33 cellular contexts compared by ENCODE assay signal in the genomic region with DNA sequence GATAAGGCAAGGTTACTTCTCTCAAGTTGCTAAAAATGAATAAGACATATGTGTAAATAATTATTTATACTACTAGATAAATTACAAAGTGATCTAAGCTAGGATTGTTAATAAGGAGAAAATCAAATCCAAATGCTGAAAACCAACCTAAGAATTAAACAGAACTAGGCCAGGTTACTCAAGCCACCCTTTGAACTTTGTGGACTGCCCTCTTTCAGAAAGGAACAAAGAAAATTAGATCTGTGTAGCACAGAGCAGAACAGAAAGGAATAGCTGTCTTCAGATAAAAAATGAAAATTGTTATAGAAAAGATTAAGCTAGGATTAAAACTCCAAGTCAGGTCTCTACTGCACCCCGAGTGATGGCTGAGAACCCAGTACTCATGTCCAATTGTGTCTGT.
"Had no signal": no experiment of that assay in that cellular context is flagged by ENCODE, and none has a peak within 500 bp of the region (broad histone marks: within the 10 kb centered on the region; RNA-seq: fewer than 3 reads in every experiment).

No MANE protein-coding gene starts in this region.

- H3K9me3 ChIP-seq: adrenal gland, body of pancreas, breast epithelium had no signal

- ATAC-seq: activated CD8-positive, alpha-beta T cell treated with anti-CD3 and anti-CD28 coated beads for 36 hours; activated naive CD4-positive, alpha-beta T cell treated with anti-CD3 and anti-CD28 coated beads, Interleukin-2, amount 50 U/mL, for 72 hours; activated T-cell treated with anti-CD3 and anti-CD28 coated beads, Interleukin-2, amount 50 U/mL, for 4 hours; activated T-cell treated with anti-CD3 and anti-CD28 coated beads, Interleukin-2, amount 50 U/mL, for 72 hours; activated T-helper 17 cell treated with anti-CD3 and anti-CD28 coated beads, Interleukin-2, amount 50 U/mL, for 72 hours; body of pancreas had no signal

- H3K4me1 ChIP-seq: adrenal gland, body of pancreas, breast epithelium had no signal

- DNase-seq: activated B cell treated with CpG ODN at 0.5 μM for 24 hours; activated CD4-positive, alpha-beta memory T cell treated with anti-CD3 and anti-CD28 coated beads for 36 hours; activated CD4-positive, alpha-beta T cell treated with anti-CD3 and anti-CD28 coated beads for 4 hours; activated CD4-positive, alpha-beta T cell treated with anti-CD3 and anti-CD28 coated beads, Interleukin-2, amount 10 ng/mL, durations not matched to agents 24 days and 14 days; activated CD4-positive, alpha-beta T cell treated with anti-CD3 and anti-CD28 coated beads, Interleukin-2, amount 50 U/mL, for 1 hour; activated CD4-positive, alpha-beta T cell treated with anti-CD3 and anti-CD28 coated beads, Interleukin-2, amount 50 U/mL, for 4 hours; activated CD4-positive, CD25-positive, alpha-beta regulatory T cell treated with anti-CD3 and anti-CD28 coated beads, Interleukin-2, amount 50 U/mL, for 72 hours; activated CD8-positive, alpha-beta memory T cell treated with anti-CD3 and anti-CD28 coated beads, Interleukin-2, amount 50 U/mL, for 4 hours; activated CD8-positive, alpha-beta T cell treated with anti-CD3 and anti-CD28 coated beads for 36 hours; activated effector memory CD4-positive, alpha-beta T cell treated with anti-CD3 and anti-CD28 coated beads, Interleukin-2, amount 50 U/mL, for 16 hours; activated gamma-delta T cell treated with Interleukin-2 at 50 U/mL for 16 hours; activated naive CD4-positive, alpha-beta T cell; activated naive CD4-positive, alpha-beta T cell treated with anti-CD3 and anti-CD28 coated beads for 36 hours; activated naive CD4-positive, alpha-beta T cell treated with anti-CD3 and anti-CD28 coated beads, Interleukin-2, amount 50 U/mL, for 16 hours; activated naive CD8-positive, alpha-beta T cell treated with anti-CD3 and anti-CD28 coated beads for 36 hours; activated T-cell treated with anti-CD3 and anti-CD28 coated beads for 4 hours; activated T-cell treated with anti-CD3 and anti-CD28 coated beads, Interleukin-2, amount 50 U/mL, for 1 hour; activated T-cell treated with anti-CD3 and anti-CD28 coated beads, Interleukin-2, amount 50 U/mL, for 4 hours; activated T-cell treated with anti-CD3 and anti-CD28 coated beads, Interleukin-2, amount 50 U/mL, for 72 hours; adrenal gland; amniotic stem cell; aorta; body of pancreas; brain microvascular endothelial cell; caudate nucleus; SW 1271; T-helper 1 cell; T-helper 2 cell; T-helper 9 cell had no signal

- H3K27me3 ChIP-seq: adrenal gland, body of pancreas, brain microvascular endothelial cell, breast epithelium had no signal

- H3K36me3 ChIP-seq: adrenal gland, brain microvascular endothelial cell, breast epithelium had no signal

- H3K27ac ChIP-seq: adrenal gland, body of pancreas, brain microvascular endothelial cell, breast epithelium, VCaP had no signal

- H3K4me3 ChIP-seq: adrenal gland, body of pancreas, breast epithelium had no signal
